In genomic region chr17:77098884-77099545, GRCh38 we compare ENCODE assay signal across 8 cellular contexts. TPM values are rescaled to one million over a fixed set of nuclear protein-coding genes. Genes with fewer than 3 reads are reported as not detected.
DNase-seq lines count a peak whose midpoint lies in the region; ATAC-seq and TF ChIP-seq lines count a peak whose summit lies in the region.

No MANE protein-coding gene starts in this region.

- H3K27ac Mint-ChIP-seq in CD4-positive, CD25-positive, alpha-beta regulatory T cell = peak overlapping the region; percentile 53 to 96 (median 94)
- peak overlapping the region; percentile 86 for H3K27ac Mint-ChIP-seq in neural progenitor cell

- H4K20me1 ChIP-seq in neural progenitor cell (ENCODE audit: low read depth) (no peaks in the 10 kb centered on the region), PC-3 (ENCODE audit: low read length) (no peaks in the 10 kb centered on the region)

- H3K79me2 ChIP-seq in neural progenitor cell (ENCODE audit: low read depth) (no peaks in the 10 kb centered on the region), PC-3 (ENCODE audit: low read length) (no peaks in the 10 kb centered on the region)

- intact Hi-C loops in PC-3 (cut with micrococcal nuclease) = no loop called here

- no peaks in the 10 kb centered on the region for H3K9me3 ChIP-seq in CD4-positive, CD25-positive, alpha-beta regulatory T cell (ENCODE audit: control insufficient read depth in 2 of 2, low read length in 2 of 2)
- H3K9me3 ChIP-seq in neural progenitor cell (ENCODE audit: low read depth) (no peaks in the 10 kb centered on the region), PC-3 (ENCODE audit: low read length) (no peaks in the 10 kb centered on the region)

- peak overlapping the region; percentile 84 for H3K27ac ChIP-seq in CD4-positive, CD25-positive, alpha-beta regulatory T cell (ENCODE audit: insufficient read depth, low read length, poor library complexity, severe bottlenecking)
- no peak overlapping the region for H3K27ac ChIP-seq in neural progenitor cell
- no peak overlapping the region for H3K27ac ChIP-seq in PC-3 (ENCODE audit: low read length)

- peaks cover 17% of the 10 kb centered on the region for H3K36me3 ChIP-seq in CD4-positive, CD25-positive, alpha-beta regulatory T cell (ENCODE audit: control insufficient read depth, insufficient read depth, low read length)
- H3K36me3 ChIP-seq in neural progenitor cell (no peaks in the 10 kb centered on the region), PC-3 (ENCODE audit: low read depth, low read length) (peaks cover 27% of the 10 kb centered on the region; the same call in 1 of the 2 replicates)

- peak overlapping the region; percentile 8 to 46 (median 22) for H3K4me3 Mint-ChIP-seq in CD4-positive, CD25-positive, alpha-beta regulatory T cell
- H3K4me3 Mint-ChIP-seq in neural progenitor cell = no peak overlapping the region

- peaks cover 17% of the 10 kb centered on the region for H3K36me3 Mint-ChIP-seq in CD4-positive, CD25-positive, alpha-beta regulatory T cell
- H3K36me3 Mint-ChIP-seq in neural progenitor cell = peaks cover 9% of the 10 kb centered on the region

- peak; percentile 86 to 89 for ATAC-seq in CD4-positive, CD25-positive, alpha-beta regulatory T cell (ENCODE audit: low read depth in 2 of 2)
- peak; percentile 41; the same call in 2 of the 3 replicates for ATAC-seq in SK-N-SH treated with all-trans-retinoic acid at 6 μM for 48 hours
- ATAC-seq in GM19023 (IDR thresholded peaks at IDR 0.05; ENCODE audit: unreplicated experiment) = no peak
- ATAC-seq in HG03354 (IDR thresholded peaks at IDR 0.05; ENCODE audit: poor library complexity, severe bottlenecking, unreplicated experiment) = no peak
- ATAC-seq in PC-3 = no peak

- no peak overlapping the region for H3K9ac ChIP-seq in neural progenitor cell
- H3K9ac ChIP-seq in PC-3 (ENCODE audit: low read length) = no peak overlapping the region

- H3F3A ChIP-seq in neural progenitor cell (ENCODE audit: low read depth) (peaks cover 14% of the 10 kb centered on the region), PC-3 (ENCODE audit: low read length, unreplicated experiment) (no peaks in the 10 kb centered on the region)

- POLR2A ChIA-PET in PC-3 (lab: Charles Lee; ENCODE audit: unreplicated experiment) = interaction anchor here (0.6 kb wide), 1 partner anchor 26 kb away, joined by 6 read pairs; no protein-coding TSS in a partner anchor

- H3K4me1 Mint-ChIP-seq in CD4-positive, CD25-positive, alpha-beta regulatory T cell = peaks cover 7 to 37% (median 26%) of the 10 kb centered on the region in 4 donors
- H3K4me1 Mint-ChIP-seq in neural progenitor cell = peaks cover 22% of the 10 kb centered on the region

- peak overlapping the region; percentile 32 for H3K4me3 ChIP-seq in CD4-positive, CD25-positive, alpha-beta regulatory T cell (ENCODE audit: low read depth, low read length)
- H3K4me3 ChIP-seq in epithelial cell of esophagus (ENCODE audit: low read length) (no peak overlapping the region), neural progenitor cell (no peak overlapping the region), PC-3 (ENCODE audit: low read length) (no peak overlapping the region)

- BruUV-seq in PC-3 (replicated peaks; lab: Mats Ljungman, UMichigan) = no TSS peak

- peak; percentile 42 to 76 (median 65) for DNase-seq in CD4-positive, CD25-positive, alpha-beta regulatory T cell
- DNase-seq in epithelial cell of esophagus (ENCODE audit: low read depth) (peak; percentile 72), neural progenitor cell (ENCODE audit: low spot score) (no peak), NAMALWA (ENCODE audit: low spot score) (no peak), PC-3 (no peak)

- CTCF ChIA-PET in PC-3 (lab: Charles Lee) = no interaction called here

- TF ChIP-seq CTCF in epithelial cell of esophagus (IDR thresholded peaks at IDR 0.05; ENCODE audit: insufficient read depth, low read depth, low read length, missing control alignments) = no peak
- no peak for TF ChIP-seq CTCF in neural progenitor cell (IDR thresholded peaks at IDR 0.05)
- TF ChIP-seq CTCF in PC-3 (conservative IDR thresholded peaks at IDR 0.05; ENCODE audit: low read depth, low read length) = no peak

- no peaks in the 10 kb centered on the region for H3K9me2 ChIP-seq in PC-3 (replicated peaks; ENCODE audit: low read length)

- H3K4me1 ChIP-seq in CD4-positive, CD25-positive, alpha-beta regulatory T cell (ENCODE audit: control insufficient read depth, insufficient read depth, low read length, poor library complexity, severe bottlenecking) = peaks cover 12% of the 10 kb centered on the region
- H3K4me1 ChIP-seq in neural progenitor cell = peaks cover 4% of the 10 kb centered on the region
- no peaks in the 10 kb centered on the region for H3K4me1 ChIP-seq in PC-3 (ENCODE audit: insufficient read depth, low read length)

- H3K9me3 Mint-ChIP-seq in CD4-positive, CD25-positive, alpha-beta regulatory T cell = peaks cover 0 to 1% (median 0%) of the 10 kb centered on the region in 7 donors
- no peaks in the 10 kb centered on the region for H3K9me3 Mint-ChIP-seq in neural progenitor cell

- no peaks in the 10 kb centered on the region for H3K27me3 Mint-ChIP-seq in CD4-positive, CD25-positive, alpha-beta regulatory T cell
- peaks cover 3% of the 10 kb centered on the region for H3K27me3 Mint-ChIP-seq in neural progenitor cell (ENCODE audit: insufficient read depth, low read depth)

- H3K4me2 ChIP-seq in neural progenitor cell (no peak overlapping the region), PC-3 (ENCODE audit: low read length) (no peak overlapping the region)

- no peaks in the 10 kb centered on the region for H3K27me3 ChIP-seq in CD4-positive, CD25-positive, alpha-beta regulatory T cell (ENCODE audit: control insufficient read depth, insufficient read depth, low read length)
- H3K27me3 ChIP-seq in neural progenitor cell = no peaks in the 10 kb centered on the region
- H3K27me3 ChIP-seq in PC-3 (ENCODE audit: low read length) = no peaks in the 10 kb centered on the region

- H2AFZ ChIP-seq in neural progenitor cell (replicated peaks) = no peak overlapping the region
- H2AFZ ChIP-seq in PC-3 (ENCODE audit: low read length) = no peak overlapping the region

TF ChIP-seq in SK-N-SH treated with all-trans-retinoic acid at 6 μM for 48 hours, 23 proteins besides CTCF, POLR2A, EP300 and RAD21:
- TF ChIP-seq ZFP3 (CRISPR knock-in tag; IDR thresholded peaks at IDR 0.05) (peak; percentile 94), CREB5 (CRISPR knock-in tag; IDR thresholded peaks at IDR 0.05; ENCODE audit: low read depth) (no peak), ZNF565 (CRISPR knock-in tag; conservative IDR thresholded peaks at IDR 0.05; ENCODE audit: low read depth) (no peak), ISL1 (CRISPR knock-in tag; IDR thresholded peaks at IDR 0.05) (peak; percentile 46), TOX (CRISPR knock-in tag; IDR thresholded peaks at IDR 0.05; ENCODE audit: borderline replicate concordance) (no peak)

RNA-seq across cellular contexts. Expression of gene SEC14L1, which starts 41.8 kb away (rescaled TPM):
- total RNA-seq in CD4-positive, CD25-positive, alpha-beta regulatory T cell = 143 TPM
- polyA plus RNA-seq in CD4-positive, CD25-positive, alpha-beta regulatory T cell = 10 to 100 TPM; 13.2 to 20.8 (median 20.2) TPM
- total RNA-seq in neural progenitor cell (ENCODE audit: low replicate concordance) (60.6 and 75.0 TPM in 2 replicates), PC-3 (2014; rRNA removed) (39.8 and 50.9 TPM in 2 replicates)

Comparison
In these comparisons a context has a peak if more than half of its experiments do, and no peak if none do; other contexts are left out.
1. ATAC-seq: peak in CD4-positive, CD25-positive, alpha-beta regulatory T cell (2 of 2) and SK-N-SH treated with all-trans-retinoic acid at 6 μM for 48 hours (single experiment); none in GM19023 (single experiment), HG03354 (single experiment) and PC-3 (single experiment).
2. DNase-seq: peak in CD4-positive, CD25-positive, alpha-beta regulatory T cell (3 of 3) and epithelial cell of esophagus (single experiment); none in neural progenitor cell (single experiment), NAMALWA (single experiment) and PC-3 (single experiment).